13 cellular contexts compared by ENCODE assay signal in genomic region chr7:20343211-20343610, GRCh38. TPM values are rescaled to one million over a fixed set of nuclear protein-coding genes. Genes with fewer than 3 reads are reported as not detected.
DNase-seq lines count a peak whose midpoint lies in the region; ATAC-seq and TF ChIP-seq lines count a peak whose summit lies in the region.
"Had no signal": no experiment of that assay in that cellular context is flagged by ENCODE, and none has a peak within 500 bp of the region (broad histone marks: within the 10 kb centered on the region; RNA-seq: fewer than 3 reads in every experiment).

No MANE protein-coding gene starts in this region.

- intact Hi-C loops in Calu3 (cut with micrococcal nuclease; ENCODE audit: unreplicated experiment) = loop anchor here (1.0 to 5.0 kb wide), 3 partner anchors 8 to 219 kb away; no protein-coding TSS in a partner anchor

- H4K20me1 ChIP-seq in Karpas-422 (ENCODE audit: insufficient read depth, low read depth, low read length) = no peaks in the 10 kb centered on the region

- H3K27ac Mint-ChIP-seq in Calu3 (ENCODE audit: unreplicated experiment) (no peak overlapping the region), neural crest cell (ENCODE audit: unreplicated experiment) (no peak overlapping the region)
- no peak overlapping the region for H3K27ac Mint-ChIP-seq in naive thymus-derived CD8-positive, alpha-beta T cell
- H3K27ac Mint-ChIP-seq: CD8-positive, alpha-beta T cell; stimulated activated naive CD8-positive, alpha-beta T cell treated with anti-CD3 and anti-CD28 coated beads, Interleukin-15, Interleukin-2, amounts not matched to agents 100 ng/mL and 50 ng/mL, for 24 hours had no signal

- H2AFZ ChIP-seq in Karpas-422 (ENCODE audit: low read length) = no peak overlapping the region

- H3K36me3 ChIP-seq in Karpas-422 (ENCODE audit: insufficient read depth, low read length) = no peaks in the 10 kb centered on the region

- H3K27me3 Mint-ChIP-seq in Calu3 (ENCODE audit: unreplicated experiment) (no peaks in the 10 kb centered on the region), neural crest cell (ENCODE audit: low read depth) (no peaks in the 10 kb centered on the region)
- H3K27me3 Mint-ChIP-seq in naive thymus-derived CD8-positive, alpha-beta T cell = peaks cover 0 to 8% (median 2%) of the 10 kb centered on the region in 5 donors

- H3K9me3 Mint-ChIP-seq in Calu3 (ENCODE audit: low read depth, unreplicated experiment) (peaks cover 3% of the 10 kb centered on the region), neural crest cell (peaks cover 2% of the 10 kb centered on the region)
- peaks cover 0 to 9% (median 0%) of the 10 kb centered on the region in 9 donors for H3K9me3 Mint-ChIP-seq in naive thymus-derived CD8-positive, alpha-beta T cell
- H3K9me3 Mint-ChIP-seq: CD8-positive, alpha-beta T cell had no signal

- H3K4me2 ChIP-seq in Karpas-422 (ENCODE audit: low read depth, low read length, poor library complexity, severe bottlenecking) = no peak overlapping the region

- POLR2A ChIA-PET in naive thymus-derived CD8-positive, alpha-beta T cell (lab: Charles Lee) = no interaction called here

- H3K79me2 ChIP-seq in Karpas-422 (ENCODE audit: low read length) = no peaks in the 10 kb centered on the region

- no peak for ATAC-seq in GM19455 (IDR thresholded peaks at IDR 0.05; ENCODE audit: unreplicated experiment)
- no peak for ATAC-seq in naive thymus-derived CD8-positive, alpha-beta T cell
- ATAC-seq: CD8-positive, alpha-beta T cell had no signal

- H3K27ac ChIP-seq in Karpas-422 (ENCODE audit: low read length) = no peak overlapping the region

- no peaks in the 10 kb centered on the region for H3K9me2 ChIP-seq in Karpas-422 (replicated peaks; ENCODE audit: insufficient read depth, low read length)

- H3K4me1 ChIP-seq in Karpas-422 (ENCODE audit: low read length) = no peaks in the 10 kb centered on the region

- no peaks in the 10 kb centered on the region for H3K27me3 ChIP-seq in Karpas-422 (ENCODE audit: low read length)

- peaks cover 23% of the 10 kb centered on the region for H3K4me1 Mint-ChIP-seq in Calu3 (ENCODE audit: low read depth, unreplicated experiment)
- H3K4me1 Mint-ChIP-seq in neural crest cell = peaks cover 27% of the 10 kb centered on the region
- H3K4me1 Mint-ChIP-seq in naive thymus-derived CD8-positive, alpha-beta T cell = no peaks in the 10 kb centered on the region

- no peaks in the 10 kb centered on the region for H3K9me3 ChIP-seq in Karpas-422 (ENCODE audit: low read length)

- no TSS peak for BruUV-seq in Calu3 (replicated peaks; lab: Mats Ljungman, UMichigan)

- no peak overlapping the region for H3K4me3 ChIP-seq in LNCaP clone FGC (ENCODE audit: low read depth, low read length)
- H3K4me3 ChIP-seq in Karpas-422 (ENCODE audit: low read length) = no peak overlapping the region

- H3K36me3 Mint-ChIP-seq in Calu3 (ENCODE audit: insufficient read depth, unreplicated experiment) (peaks cover 45% of the 10 kb centered on the region), neural crest cell (ENCODE audit: low read depth) (peaks cover 10% of the 10 kb centered on the region)
- H3K36me3 Mint-ChIP-seq in naive thymus-derived CD8-positive, alpha-beta T cell = no peaks in the 10 kb centered on the region
- H3K36me3 Mint-ChIP-seq: CD8-positive, alpha-beta T cell had no signal

- CTCF ChIA-PET in Calu3 (lab: Charles Lee) = interaction anchor here (0.7 to 2.2 kb wide), 3 partner anchors 9 to 31 kb away, joined by 3 to 6 read pairs (median 4); no protein-coding TSS in a partner anchor

- H3K4me3 Mint-ChIP-seq in Calu3 (ENCODE audit: low read depth, unreplicated experiment) = peak overlapping the region; percentile 38
- no peak overlapping the region for H3K4me3 Mint-ChIP-seq in neural crest cell
- no peak overlapping the region for H3K4me3 Mint-ChIP-seq in naive thymus-derived CD8-positive, alpha-beta T cell
- H3K4me3 Mint-ChIP-seq: CD8-positive, alpha-beta T cell; stimulated activated naive CD8-positive, alpha-beta T cell treated with anti-CD3 and anti-CD28 coated beads, Interleukin-15, Interleukin-2, amounts not matched to agents 100 ng/mL and 50 ng/mL, for 24 hours had no signal

- DNase-seq in Calu3 (no peak), LNCaP clone FGC (ENCODE audit: low read depth) (no peak), dermis blood vessel endothelial cell (peak; percentile 14), neural crest cell (ENCODE audit: low read depth, low spot score) (no peak), SHP77 (lab: John Stamatoyannopoulos, UW) (no peak), Karpas-422 (no peak)
- no peak for DNase-seq in naive thymus-derived CD8-positive, alpha-beta T cell
- DNase-seq: CD8-positive, alpha-beta T cell; effector CD8-positive, alpha-beta T cell; NCI-H1092 treated with DMSO at 0.1 percent for 48 hours; stimulated activated CD4-positive, alpha-beta T cell treated with anti-CD3 and anti-CD28 coated beads, Interleukin-2, amount 100 ng/mL, for 48 hours had no signal

- no peak overlapping the region for H3K9ac ChIP-seq in Karpas-422 (ENCODE audit: low read length)

- no peak for TF ChIP-seq CTCF in Calu3 (IDR thresholded peaks at IDR 0.05; ENCODE audit: unreplicated experiment)
- peak; percentile 54 for TF ChIP-seq CTCF in LNCaP clone FGC (IDR thresholded peaks at IDR 0.05; ENCODE audit: control insufficient read depth, extremely low read depth, insufficient read depth)
- TF ChIP-seq CTCF in neural crest cell (conservative IDR thresholded peaks at IDR 0.05) = peak; percentile 43

RNA-seq across cellular contexts. Expression of gene ITGB8, which starts 12.5 kb away (rescaled TPM):
- total RNA-seq in Calu3 (2022) (157 and 183 TPM in 2 replicates), dermis blood vessel endothelial cell (8.5 and 8.8 TPM in 2 replicates), neural crest cell (18.2 and 19.9 TPM in 2 replicates)
- 0.04 and 0.07 TPM in 2 replicates for total RNA-seq in Karpas-422 (2014; rRNA removed; shearing (Covaris generic); ENCODE audit: low replicate concordance)
- not detected for total RNA-seq in naive thymus-derived CD8-positive, alpha-beta T cell
- polyA plus RNA-seq in naive thymus-derived CD8-positive, alpha-beta T cell = not detected
- total RNA-seq: CD8-positive, alpha-beta T cell had no signal
